8 cellular contexts compared by ENCODE assay signal in genomic region chr18:30855762-30856161, GRCh38.
"Had no signal": no experiment of that assay in that cellular context is flagged by ENCODE, and none has a peak within 500 bp of the region (broad histone marks: within the 10 kb centered on the region; RNA-seq: fewer than 3 reads in every experiment).

No MANE protein-coding gene starts in this region.

- FAIRE-seq: H54, HTR-8/SVneo had no signal

- DNase-seq: GM23248, GOT3, H9, HCEC 1CT, KBM-7 had no signal

- H3K4me2 ChIP-seq: KMS-11 had no signal

- H3K4me3 ChIP-seq: GM23248 had no signal

- H3K27ac ChIP-seq: GM23248, KMS-11 had no signal

- H3K9ac ChIP-seq: GM23248, KMS-11 had no signal

- H2AFZ ChIP-seq: GM23248 had no signal
